In the genomic region with DNA sequence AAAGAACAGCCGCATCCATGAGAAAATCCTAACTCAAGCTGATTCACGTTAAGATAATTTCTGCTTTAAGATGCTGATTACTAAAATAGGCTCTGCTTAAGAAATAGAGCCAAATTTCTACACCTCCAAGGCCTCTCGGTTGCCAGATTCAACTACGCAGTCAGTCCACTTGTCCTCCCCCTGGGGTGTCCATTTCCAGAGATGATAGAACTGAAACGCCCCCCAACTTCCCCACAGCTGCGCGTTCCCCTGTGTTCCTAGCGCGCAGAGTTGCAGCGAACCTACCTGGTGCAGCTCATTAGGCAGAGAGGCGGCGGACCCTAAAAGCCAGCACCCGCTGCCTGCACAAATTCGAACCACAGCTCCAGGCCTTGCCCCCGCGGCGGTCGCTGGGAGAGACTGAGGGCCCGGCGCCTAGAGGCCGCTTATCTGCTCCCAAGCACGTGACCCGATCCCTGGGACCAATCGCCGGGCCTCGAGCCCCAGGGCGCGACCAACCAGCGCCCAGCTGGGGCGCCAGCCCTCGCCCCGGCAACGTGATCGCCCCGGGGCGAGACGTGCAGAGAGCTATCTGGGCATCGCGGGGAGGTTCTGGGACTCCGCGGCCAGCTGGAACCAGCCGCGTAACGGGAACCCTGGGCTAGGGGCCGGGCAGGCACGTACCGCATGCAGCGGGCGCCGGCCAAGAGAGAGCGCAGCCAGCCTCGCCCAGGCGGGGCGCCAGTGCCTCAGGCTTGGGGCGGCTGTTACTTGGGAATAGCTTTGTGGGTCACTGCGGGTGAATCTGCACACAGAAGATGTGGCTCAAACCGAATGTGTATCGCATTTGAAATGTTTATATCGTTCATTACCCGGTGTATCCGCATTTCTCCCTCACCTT, we compare ENCODE assay signal across 8 cellular contexts. TPM values are rescaled to one million over a fixed set of nuclear protein-coding genes. Genes with fewer than 3 reads are reported as not detected.
A peak's percentile ranks its signal among the peaks of the same experiment; 100 is the strongest.
DNase-seq lines count a peak whose midpoint lies in the region; ATAC-seq and TF ChIP-seq lines count a peak whose summit lies in the region.

Gene PPP1R3C, minus strand, starts transcription at position 401 of the 880 bp plus-strand sequence. Its CDS starts 102 bp downstream, at position 299.

- H3K4me1 ChIP-seq in mucosa of stomach (ENCODE audit: control insufficient read depth, insufficient read depth, low read length): peaks cover 4% of the 10 kb centered on the region

- H3K9me3 Mint-ChIP-seq in activated T-helper 2 cell treated with anti-CD3 and anti-CD28 coated beads, Interferon-gamma antibody, Interleukin-2, Interleukin-4, amounts not matched to agents 10 μg/mL and 5 μg/mL and 100 μg/mL, durations not matched to agents 14 hours and 24 hours and 36 hours: no peaks in the 10 kb centered on the region

- peak within 1 kb of the TSS; percentile 72 for H3K4me3 Mint-ChIP-seq in activated T-helper 2 cell treated with anti-CD3 and anti-CD28 coated beads, Interferon-gamma antibody, Interleukin-2, Interleukin-4, amounts not matched to agents 10 μg/mL and 5 μg/mL and 100 μg/mL, durations not matched to agents 14 hours and 24 hours and 36 hours (ENCODE audit: low read depth)

- no peaks in the 10 kb centered on the region for H3K36me3 Mint-ChIP-seq in activated T-helper 2 cell treated with anti-CD3 and anti-CD28 coated beads, Interferon-gamma antibody, Interleukin-2, Interleukin-4, amounts not matched to agents 10 μg/mL and 5 μg/mL and 100 μg/mL, durations not matched to agents 14 hours and 24 hours and 36 hours (ENCODE audit: low read depth)

- peaks cover 55% of the 10 kb centered on the region for H3K27me3 Mint-ChIP-seq in activated T-helper 2 cell treated with anti-CD3 and anti-CD28 coated beads, Interferon-gamma antibody, Interleukin-2, Interleukin-4, amounts not matched to agents 10 μg/mL and 5 μg/mL and 100 μg/mL, durations not matched to agents 14 hours and 24 hours and 36 hours (ENCODE audit: low read depth)

- DNase-seq in SIG-M5 treated with dmso at 0.1 percent for 504 hours (lab: John Stamatoyannopoulos, UW; ENCODE audit: unreplicated experiment): peak; percentile 57
- DNase-seq in SIG-M5 (lab: John Stamatoyannopoulos, UW): no peak
- DNase-seq in NCI-H526 (lab: John Stamatoyannopoulos, UW): peak; percentile 20 to 74
- DNase-seq in activated T-helper 2 cell treated with anti-CD3 and anti-CD28 coated beads, Interferon-gamma antibody, Interleukin-2, Interleukin-4, amounts not matched to agents 10 μg/mL and 5 μg/mL and 100 μg/mL, durations not matched to agents 14 hours and 24 hours and 36 hours (ENCODE audit: low spot score): peak; percentile 41
- peak; percentile 79 for DNase-seq in fibroblast of mammary gland (ENCODE audit: low read depth)
- peak; percentile 67 for DNase-seq in stimulated activated naive CD8-positive, alpha-beta T cell treated with anti-CD3 and anti-CD28 coated beads, Interleukin-15, Interleukin-2, amounts not matched to agents 100 U/mL and 50 U/mL, for 24 hours

- no peaks in the 10 kb centered on the region for H3K36me3 ChIP-seq in mucosa of stomach (ENCODE audit: control insufficient read depth, insufficient read depth, low read length)

- peak; percentile 15 for TF ChIP-seq CTCF in fibroblast of mammary gland (conservative IDR thresholded peaks at IDR 0.05; ENCODE audit: control insufficient read depth, insufficient read depth, low read depth, low read length)

- H3K9me3 ChIP-seq in mucosa of stomach (ENCODE audit: control insufficient read depth, low read length): no peaks in the 10 kb centered on the region

- no peak within 1 kb of the TSS for H3K27ac Mint-ChIP-seq in activated T-helper 2 cell treated with anti-CD3 and anti-CD28 coated beads, Interferon-gamma antibody, Interleukin-2, Interleukin-4, amounts not matched to agents 10 μg/mL and 5 μg/mL and 100 μg/mL, durations not matched to agents 14 hours and 24 hours and 36 hours

- intact Hi-C loops in activated T-helper 2 cell treated with anti-CD3 and anti-CD28 coated beads, Interferon-gamma antibody, Interleukin-2, Interleukin-4, amounts not matched to agents 10 μg/mL and 5 μg/mL and 100 μg/mL, durations not matched to agents 14 hours and 24 hours and 36 hours (cut with micrococcal nuclease): loop anchor here (2.0 to 5.0 kb wide), 2 partner anchors 276 to 626 kb away; partner anchors contain the start of gene FGFBP3

- ATAC-seq in HG03108 (IDR thresholded peaks at IDR 0.05; ENCODE audit: unreplicated experiment): peak; percentile 65
- peak; percentile 88 for ATAC-seq in stimulated activated naive CD8-positive, alpha-beta T cell treated with anti-CD3 and anti-CD28 coated beads, Interleukin-15, Interleukin-2, amounts not matched to agents 100 U/mL and 50 U/mL, for 24 hours

- H3K4me3 ChIP-seq in fibroblast of mammary gland (ENCODE audit: control insufficient read depth, low read depth, low read length) (peak within 1 kb of the TSS; percentile 54), mucosa of stomach (ENCODE audit: low read length) (peak within 1 kb of the TSS; percentile 53)

- H3K27me3 ChIP-seq in mucosa of stomach (ENCODE audit: control insufficient read depth, insufficient read depth, low read length): no peaks in the 10 kb centered on the region

- H3K4me1 Mint-ChIP-seq in activated T-helper 2 cell treated with anti-CD3 and anti-CD28 coated beads, Interferon-gamma antibody, Interleukin-2, Interleukin-4, amounts not matched to agents 10 μg/mL and 5 μg/mL and 100 μg/mL, durations not matched to agents 14 hours and 24 hours and 36 hours (ENCODE audit: low read depth): peaks cover 6% of the 10 kb centered on the region

- H3K9ac ChIP-seq in mucosa of stomach (ENCODE audit: low read length): peak within 1 kb of the TSS; percentile 69

RNA-seq across cellular contexts. Expression of gene PPP1R3C, which starts in this region (rescaled TPM):
- 0.14 and 0.21 TPM in 2 replicates for total RNA-seq in activated T-helper 2 cell treated with anti-CD3 and anti-CD28 coated beads, Interferon-gamma antibody, Interleukin-2, Interleukin-4, amounts not matched to agents 10 μg/mL and 5 μg/mL and 100 μg/mL, durations not matched to agents 14 hours and 24 hours and 36 hours

Comparison
In these comparisons a context has a peak if more than half of its experiments do, and no peak if none do; other contexts are left out.
1. Peak in DNase-seq in activated T-helper 2 cell treated with anti-CD3 and anti-CD28 coated beads, Interferon-gamma antibody, Interleukin-2, Interleukin-4, amounts not matched to agents 10 μg/mL and 5 μg/mL and 100 μg/mL, durations not matched to agents 14 hours and 24 hours and 36 hours; RNA of the gene not detected or under 1 TPM.